In the genomic region with DNA sequence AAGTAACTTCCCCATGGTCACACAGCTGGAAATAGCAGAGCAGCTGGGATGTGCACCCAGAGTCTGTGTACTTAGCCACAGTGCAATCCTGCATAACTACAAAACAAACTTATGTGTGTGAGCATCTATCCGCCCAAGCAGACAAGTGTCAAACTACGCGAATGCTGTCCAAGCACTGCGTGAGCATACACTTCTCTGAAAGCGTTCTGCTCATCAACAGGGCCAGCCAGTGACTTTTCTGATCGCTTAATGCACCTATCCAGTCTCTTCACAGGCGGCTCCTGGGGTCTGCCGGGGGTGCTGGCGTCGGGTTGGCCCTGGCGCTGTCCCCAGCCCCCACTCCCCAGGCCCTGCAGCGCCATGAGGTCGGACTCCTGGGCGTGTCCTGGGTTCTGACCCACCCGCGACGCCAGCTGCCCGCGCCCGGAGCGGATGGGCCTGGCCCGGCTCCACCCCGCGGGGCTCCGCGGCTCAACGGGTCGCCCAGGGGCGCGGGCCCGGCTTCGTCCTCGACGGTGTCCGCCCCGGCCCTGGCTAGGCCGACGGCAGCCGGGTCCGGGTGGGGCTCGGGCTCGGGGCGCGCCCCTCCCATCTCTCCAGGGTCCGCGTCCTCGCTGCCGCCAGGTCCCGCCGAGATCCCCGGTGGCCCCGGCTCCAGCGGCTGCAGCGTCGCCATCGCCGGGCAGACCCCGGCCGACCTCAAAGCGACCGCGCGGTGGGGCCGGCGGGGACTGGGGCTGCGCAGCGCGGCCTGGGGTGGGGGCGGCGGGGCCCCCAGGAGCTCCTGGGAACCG, we compare ENCODE assay signal across 8 cellular contexts. TPM values are rescaled to one million over a fixed set of nuclear protein-coding genes. Genes with fewer than 3 reads are reported as not detected.
DNase-seq lines count a peak whose midpoint lies in the region; TF ChIP-seq lines count a peak whose summit lies in the region.

No MANE protein-coding gene starts in this region.

- H3K4me1 Mint-ChIP-seq in endodermal cell: peaks cover 9% of the 10 kb centered on the region

- WGBS in endodermal cell (ENCODE audit: insufficient coverage in 1 of 2, insufficient read length in 1 of 2), 2 experiments: 14 to 15% methylated on average over 32 to 71 of the region's 71 CpGs

- peak overlapping the region; percentile 71 for H3K4me2 ChIP-seq in SU-DHL-6 (ENCODE audit: low read depth, low read length, poor library complexity, severe bottlenecking)

- peak overlapping the region; percentile 90 for H2AFZ ChIP-seq in SU-DHL-6 (ENCODE audit: low read depth, low read length, severe bottlenecking)

- no peaks in the 10 kb centered on the region for H3F3A ChIP-seq in SU-DHL-6 (ENCODE audit: insufficient read depth)

- H3K27me3 Mint-ChIP-seq in endodermal cell (ENCODE audit: insufficient read depth): peaks cover 18% of the 10 kb centered on the region

- no peaks in the 10 kb centered on the region for H3K27me3 ChIP-seq in SU-DHL-6 (ENCODE audit: low read length)
- peaks cover 13% of the 10 kb centered on the region for H3K27me3 ChIP-seq in endodermal cell (ENCODE audit: control insufficient read depth, insufficient read depth, low read length, poor library complexity, severe bottlenecking)
- H3K27me3 ChIP-seq in muscle layer of colon (ENCODE audit: control insufficient read depth in 1 of 2, insufficient read depth in 2 of 2, low read length in 2 of 2): no peaks in the 10 kb centered on the region

- no peaks in the 10 kb centered on the region for H3K4me1 ChIP-seq in endodermal cell (ENCODE audit: control insufficient read depth, insufficient read depth, low read length)
- peaks cover 19% of the 10 kb centered on the region for H3K4me1 ChIP-seq in muscle layer of colon (ENCODE audit: insufficient read depth, low read length)

- peaks cover 17% of the 10 kb centered on the region for H3K9me3 Mint-ChIP-seq in endodermal cell

- no peak overlapping the region for H3K27ac ChIP-seq in SU-DHL-6 (ENCODE audit: low read depth, low read length)
- H3K27ac ChIP-seq in endodermal cell (ENCODE audit: low read depth, low read length): no peak overlapping the region
- H3K27ac ChIP-seq in muscle layer of colon (ENCODE audit: low read depth, low read length): peak overlapping the region; percentile 84

- no peaks in the 10 kb centered on the region for H3K9me2 ChIP-seq in SU-DHL-6 (replicated peaks; ENCODE audit: insufficient read depth, low read length)

- peaks cover 21% of the 10 kb centered on the region for H3K36me3 Mint-ChIP-seq in endodermal cell (ENCODE audit: low read depth)

- peak overlapping the region; percentile 57; the same call in 1 of the 2 replicates for H3K9ac ChIP-seq in SU-DHL-6 (ENCODE audit: low read length)
- peak overlapping the region; percentile 17 for H3K9ac ChIP-seq in endodermal cell (ENCODE audit: extremely low read depth, low read length, poor library complexity, severe bottlenecking)
- H3K9ac ChIP-seq in muscle layer of colon (ENCODE audit: low read length): peak overlapping the region; percentile 90

- peak overlapping the region; percentile 57 for H3K4me3 ChIP-seq in SU-DHL-6 (ENCODE audit: insufficient read depth, low read length, poor library complexity, severe bottlenecking)
- peak overlapping the region; percentile 94 for H3K4me3 ChIP-seq in endodermal cell (ENCODE audit: low read length)
- peak overlapping the region; percentile 67 to 91 for H3K4me3 ChIP-seq in muscle layer of colon (ENCODE audit: low read depth in 1 of 2, low read length in 2 of 2)

- H3K9me3 ChIP-seq in SU-DHL-6 (ENCODE audit: insufficient read depth, low read length) (peaks cover 17% of the 10 kb centered on the region), endodermal cell (ENCODE audit: control insufficient read depth, low read length) (peaks cover 30% of the 10 kb centered on the region), muscle layer of colon (ENCODE audit: low read length) (no peaks in the 10 kb centered on the region)

- H3K4me3 Mint-ChIP-seq in endodermal cell: peak overlapping the region; percentile 97

- H3K79me2 ChIP-seq in SU-DHL-6 (ENCODE audit: insufficient read depth, low read length): peaks cover 37% of the 10 kb centered on the region

- peak; percentile 20 for DNase-seq in NCI-H2227 (lab: John Stamatoyannopoulos, UW; ENCODE audit: unreplicated experiment)
- DNase-seq in NCI-H2227 treated with DMSO at 0.1 percent for 48 hours (lab: John Stamatoyannopoulos, UW): no peak
- DNase-seq in endodermal cell: peak; percentile 71
- no peak for DNase-seq in NCI-H1930 (lab: John Stamatoyannopoulos, UW)
- no peak for DNase-seq in hippocampal formation (lab: John Stamatoyannopoulos, UW)
- DNase-seq in NK-92 treated with Interleukin-12 subunit alpha and Interleukin-12 subunit beta, amount 100 ng/mL, for 24 hours (lab: John Stamatoyannopoulos, UW): no peak

- H3K27ac Mint-ChIP-seq in endodermal cell: no peak overlapping the region

- H3K36me3 ChIP-seq in SU-DHL-6 (ENCODE audit: low read length) (peaks cover 24% of the 10 kb centered on the region), endodermal cell (ENCODE audit: control insufficient read depth, insufficient read depth, low read length) (peaks cover 17% of the 10 kb centered on the region), muscle layer of colon (ENCODE audit: insufficient read depth, low read length) (no peaks in the 10 kb centered on the region)

- H4K20me1 ChIP-seq in SU-DHL-6 (ENCODE audit: low read depth, low read length): no peaks in the 10 kb centered on the region

- TF ChIP-seq CTCF in SU-DHL-6 (IDR thresholded peaks at IDR 0.05; ENCODE audit: insufficient read depth, low read length, poor library complexity, severe bottlenecking): no peak
- no peak for TF ChIP-seq CTCF in endodermal cell (conservative IDR thresholded peaks at IDR 0.05)

RNA-seq across cellular contexts. Expression of a gene that starts 1.3 kb away (rescaled TPM):
- total RNA-seq in endodermal cell: 10 to 100 TPM; 42.9 to 43.7 TPM
- polyA plus RNA-seq in endodermal cell (2013, experiment 1 of 2): 17.6 TPM
- 18.8 TPM for polyA plus RNA-seq in endodermal cell (2013, experiment 2 of 2)

RNA-seq across cellular contexts. Expression of a gene that starts 31.0 kb away (rescaled TPM):
- 10 to 100 TPM in 1 of 2 donors, 1 to 10 TPM in 1; 8.6 to 23.4 TPM for total RNA-seq in endodermal cell
- 1.1 TPM for polyA plus RNA-seq in endodermal cell (2013, experiment 1 of 2)
- polyA plus RNA-seq in endodermal cell (2013, experiment 2 of 2): 1.7 TPM

Comparison
In these comparisons a context has a peak if more than half of its experiments do, and no peak if none do; other contexts are left out.
1. DNase-seq: peak in NCI-H2227 (single experiment) and endodermal cell (single experiment); none in NCI-H2227 treated with DMSO at 0.1 percent for 48 hours (single experiment), NCI-H1930 (0 of 2), hippocampal formation (0 of 2) and NK-92 treated with Interleukin-12 subunit alpha and Interleukin-12 subunit beta, amount 100 ng/mL, for 24 hours (single experiment).
2. H3K9ac ChIP-seq: peak in every context shown above with its lines; median percentile 90 in muscle layer of colon; 57 in SU-DHL-6; 17 in endodermal cell.
3. Peak in every context shown above with its lines, with median percentiles within 50 percentile points of each other: H3K4me3 ChIP-seq.